20 cellular contexts compared by ENCODE assay signal in genomic region chr7:143504215-143504936, GRCh38. TPM values are rescaled to one million over a fixed set of nuclear protein-coding genes. Genes with fewer than 3 reads are reported as not detected.
"Had no signal": no experiment of that assay in that cellular context is flagged by ENCODE, and none has a peak within 500 bp of the region (broad histone marks: within the 10 kb centered on the region; RNA-seq: fewer than 3 reads in every experiment).

No MANE protein-coding gene starts in this region.

- H3K27ac Mint-ChIP-seq: activated B cell treated with CpG ODN at 0.5 μM for 24 hours; activated CD4-positive, alpha-beta T cell treated with anti-CD3 and anti-CD28 coated beads, Interleukin-2, amount 10 ng/mL, durations not matched to agents 7 days and 5 days; activated naive CD4-positive, alpha-beta T cell treated with anti-CD3 and anti-CD28 coated beads, Interleukin-2, amount 50 U/mL, for 24 hours; immature natural killer cell; natural killer cell treated with Interleukin-12 subunit alpha and Interleukin-12 subunit beta and Interleukin-15 and Interleukin-18, amount 100 ng/mL, for 72 hours; T-helper 2 cell treated with Interferon-gamma antibody and Interleukin-4, amounts not matched to agents 5 μg/mL and 100 μg/mL, for 36 hours had no signal

- H3K9me3 Mint-ChIP-seq: activated B cell treated with CpG ODN at 0.5 μM for 24 hours; activated naive CD4-positive, alpha-beta T cell treated with anti-CD3 and anti-CD28 coated beads, Interleukin-2, amount 50 U/mL, for 24 hours; immature natural killer cell; natural killer cell treated with Interleukin-12 subunit alpha and Interleukin-12 subunit beta and Interleukin-15 and Interleukin-18, amount 100 ng/mL, for 72 hours; T-helper 2 cell treated with Interferon-gamma antibody and Interleukin-4, amounts not matched to agents 5 μg/mL and 100 μg/mL, for 36 hours had no signal

- H3K36me3 Mint-ChIP-seq: immature natural killer cell; natural killer cell treated with Interleukin-12 subunit alpha and Interleukin-12 subunit beta and Interleukin-15 and Interleukin-18, amount 100 ng/mL, for 72 hours had no signal

- H3K9me3 ChIP-seq: esophagus muscularis mucosa, mucosa of descending colon, vagina had no signal

- H3K36me3 ChIP-seq: esophagus muscularis mucosa, vagina had no signal

- ATAC-seq: left cardiac atrium, mucosa of descending colon had no signal

- H3K27me3 ChIP-seq: esophagus muscularis mucosa, vagina had no signal

- H3K27me3 Mint-ChIP-seq: activated CD4-positive, alpha-beta T cell treated with anti-CD3 and anti-CD28 coated beads, Interleukin-2, amount 10 ng/mL, durations not matched to agents 7 days and 5 days; activated naive CD4-positive, alpha-beta T cell treated with anti-CD3 and anti-CD28 coated beads, Interleukin-2, amount 50 U/mL, for 24 hours had no signal

- H3K4me3 ChIP-seq: esophagus muscularis mucosa, mucosa of descending colon, vagina had no signal

- H3K4me3 Mint-ChIP-seq: activated B cell treated with CpG ODN at 0.5 μM for 24 hours; activated CD4-positive, alpha-beta T cell treated with anti-CD3 and anti-CD28 coated beads, Interleukin-2, amount 10 ng/mL, durations not matched to agents 7 days and 5 days; activated naive CD4-positive, alpha-beta T cell treated with anti-CD3 and anti-CD28 coated beads, Interleukin-2, amount 50 U/mL, for 24 hours; immature natural killer cell; natural killer cell treated with Interleukin-12 subunit alpha and Interleukin-12 subunit beta and Interleukin-15 and Interleukin-18, amount 100 ng/mL, for 72 hours; T-helper 2 cell treated with Interferon-gamma antibody and Interleukin-4, amounts not matched to agents 5 μg/mL and 100 μg/mL, for 36 hours had no signal

- H3K27ac ChIP-seq: esophagus muscularis mucosa, vagina had no signal

- DNase-seq: activated B cell treated with CpG ODN at 0.5 μM for 24 hours; activated CD4-positive, alpha-beta T cell treated with anti-CD3 and anti-CD28 coated beads, Interleukin-2, amount 10 ng/mL, durations not matched to agents 7 days and 5 days; activated CD8-positive, alpha-beta memory T cell treated with anti-CD3 and anti-CD28 coated beads for 24 hours; cerebellar nuclear complex; glutamatergic neuron; immature natural killer cell; left cardiac atrium; mucosa of descending colon; SW 1271 had no signal

- H3K4me1 Mint-ChIP-seq: activated B cell treated with CpG ODN at 0.5 μM for 24 hours; activated CD4-positive, alpha-beta T cell treated with anti-CD3 and anti-CD28 coated beads, Interleukin-2, amount 10 ng/mL, durations not matched to agents 7 days and 5 days; activated naive CD4-positive, alpha-beta T cell treated with anti-CD3 and anti-CD28 coated beads, Interleukin-2, amount 50 U/mL, for 24 hours; immature natural killer cell had no signal

RNA-seq across cellular contexts. Expression of gene TAS2R41, which starts 26.7 kb away (rescaled TPM):
- total RNA-seq: activated B cell treated with CpG ODN at 0.5 μM for 24 hours; dermis microvascular lymphatic vessel endothelial cell; fibroblast of villous mesenchyme; lung microvascular endothelial cell; natural killer cell treated with Interleukin-12 subunit alpha and Interleukin-12 subunit beta and Interleukin-15 and Interleukin-18, amount 100 ng/mL, for 72 hours; omental fat pad; renal cortical epithelial cell; skeletal muscle tissue; vagina had no signal
- polyA plus RNA-seq: immature natural killer cell had no signal
